ENCODE assay signal across 8 cellular contexts in genomic region chr16:8567355-8568230, GRCh38. TPM values are rescaled to one million over a fixed set of nuclear protein-coding genes. Genes with fewer than 3 reads are reported as not detected.
DNase-seq lines count a peak whose midpoint lies in the region; ATAC-seq and TF ChIP-seq lines count a peak whose summit lies in the region.

No MANE protein-coding gene starts in this region.

- no peaks in the 10 kb centered on the region for H3K36me3 Mint-ChIP-seq in mesothelial cell of epicardium

- no peak overlapping the region for H3K27ac Mint-ChIP-seq in mesothelial cell of epicardium

- no peaks in the 10 kb centered on the region for H3K36me3 ChIP-seq in effector memory CD4-positive, alpha-beta T cell (ENCODE audit: control insufficient read depth, insufficient read depth, low read length)

- no peaks in the 10 kb centered on the region for H3K9me3 ChIP-seq in effector memory CD4-positive, alpha-beta T cell (ENCODE audit: control insufficient read depth, low read length)

- H3K4me1 ChIP-seq in effector memory CD4-positive, alpha-beta T cell (ENCODE audit: control insufficient read depth, insufficient read depth, low read length, poor library complexity, severe bottlenecking), result no peaks in the 10 kb centered on the region

- no peaks in the 10 kb centered on the region for H3K27me3 ChIP-seq in effector memory CD4-positive, alpha-beta T cell (replicated peaks; ENCODE audit: control insufficient read depth, insufficient read depth, low read length, poor library complexity, severe bottlenecking)

- DNase-seq in CMK (ENCODE audit: low read depth) (peak; percentile 72), NCI-H82 (lab: John Stamatoyannopoulos, UW) (peak; percentile 94), mesothelial cell of epicardium (ENCODE audit: low spot score in 2 of 2, unreplicated experiment in 2 of 2) (peak in 1 of 2 experiments; percentile 79)
- DNase-seq in activated CD4-positive, alpha-beta T cell treated with anti-CD3 and anti-CD28 coated beads, Interleukin-2, amount 50 U/mL, for 48 hours, result peak; percentile 76 to 81
- peak; percentile 48 to 61 (median 54) for DNase-seq in effector memory CD4-positive, alpha-beta T cell
- peak; percentile 30 to 45 for DNase-seq in stimulated activated CD8-positive, alpha-beta memory T cell treated with anti-CD3 and anti-CD28 coated beads, Interleukin-4, amount 100 ng/mL, for 1 hour (ENCODE audit: low read depth in 2 of 2, low spot score in 1 of 2)

- H3K4me3 ChIP-seq in effector memory CD4-positive, alpha-beta T cell (ENCODE audit: insufficient read depth, low read depth, low read length, poor library complexity, severe bottlenecking), result no peak overlapping the region

- peak; percentile 99 for TF ChIP-seq CTCF in mesothelial cell of epicardium (IDR thresholded peaks at IDR 0.05; ENCODE audit: unreplicated experiment)

- peaks cover 9% of the 10 kb centered on the region for H3K4me1 Mint-ChIP-seq in mesothelial cell of epicardium

- H3K27me3 Mint-ChIP-seq in mesothelial cell of epicardium (ENCODE audit: low read depth), result peaks cover 6% of the 10 kb centered on the region

- H3K4me3 Mint-ChIP-seq in mesothelial cell of epicardium, result no peak overlapping the region

- H3K9me3 Mint-ChIP-seq in mesothelial cell of epicardium, result no peaks in the 10 kb centered on the region

- ATAC-seq in GM19397 (IDR thresholded peaks at IDR 0.05; ENCODE audit: unreplicated experiment), result peak; percentile 68
- ATAC-seq in HG03520 (IDR thresholded peaks at IDR 0.05; ENCODE audit: unreplicated experiment), result peak; percentile 81

- H3K27ac ChIP-seq in effector memory CD4-positive, alpha-beta T cell (ENCODE audit: insufficient read depth, low read length, poor library complexity, severe bottlenecking), result no peak overlapping the region

RNA-seq across cellular contexts. Expression of gene TMEM114, which starts 22.7 kb away (rescaled TPM):
- total RNA-seq in mesothelial cell of epicardium, result not detected in 3 replicates

RNA-seq across cellular contexts. Expression of gene METTL22, which starts 53.9 kb away (rescaled TPM):
- total RNA-seq in mesothelial cell of epicardium, result 57.3 to 65.8 TPM (median 63.3 TPM) in 3 replicates
